ENCODE assay signal across 16 cellular contexts in the genomic region with DNA sequence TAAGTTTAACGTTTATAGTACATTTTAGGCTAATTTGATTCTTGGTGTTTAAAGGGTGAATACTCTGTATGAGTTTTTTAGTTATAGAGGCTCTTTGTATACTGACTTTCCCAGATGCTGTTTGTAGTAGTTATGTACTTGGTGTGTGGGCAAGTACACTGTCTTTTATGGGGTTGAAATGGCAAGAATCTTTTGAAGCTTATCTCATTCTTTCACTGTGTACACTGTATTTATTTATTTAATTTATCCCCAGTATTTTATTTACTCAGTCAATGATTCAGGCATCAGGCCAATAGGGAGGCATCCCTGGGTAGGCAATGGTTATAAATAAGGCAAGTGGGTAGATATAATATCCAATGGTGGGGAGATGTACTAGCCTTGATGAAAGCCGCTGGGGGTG.
"Had no signal": no experiment of that assay in that cellular context is flagged by ENCODE, and none has a peak within 500 bp of the region (broad histone marks: within the 10 kb centered on the region; RNA-seq: fewer than 3 reads in every experiment).

No MANE protein-coding gene starts in this region.

- H3K27ac ChIP-seq: hepatocyte, neutrophil, psoas muscle, right lobe of liver, suprapubic skin, thyroid gland had no signal

- DNase-seq: effector CD8-positive, alpha-beta T cell; foreskin melanocyte; head of caudate nucleus; kidney; naive thymus-derived CD8-positive, alpha-beta T cell; psoas muscle; retina; right lobe of liver; stimulated activated CD4-positive, alpha-beta T cell treated with anti-CD3 and anti-CD28 coated beads, Interleukin-4, amount 100 ng/mL, for 1 hour; stimulated activated CD8-positive, alpha-beta memory T cell treated with anti-CD3 and anti-CD28 coated beads, Interleukin-4, amount 100 ng/mL, for 48 hours; stimulated activated naive CD8-positive, alpha-beta T cell treated with anti-CD3 and anti-CD28 coated beads, Interleukin-15, Interleukin-2, amounts not matched to agents 100 U/mL and 50 U/mL, for 24 hours; thyroid gland had no signal

- ATAC-seq: naive thymus-derived CD8-positive, alpha-beta T cell; psoas muscle; right lobe of liver; stimulated activated effector memory CD8-positive, alpha-beta T cell treated with anti-CD3 and anti-CD28 coated beads, Interleukin-12 subunit alpha, Interleukin-12 subunit beta, amount 100 ng/mL, for 72 hours; stimulated activated naive CD8-positive, alpha-beta T cell treated with anti-CD3 and anti-CD28 coated beads, Interleukin-15, Interleukin-2, amounts not matched to agents 100 U/mL and 50 U/mL, for 24 hours had no signal

- H2AFZ ChIP-seq: hepatocyte had no signal

- H3K4me1 ChIP-seq: psoas muscle, right lobe of liver, suprapubic skin, thyroid gland had no signal

- H3K4me2 ChIP-seq: hepatocyte had no signal

- H3K27me3 ChIP-seq: hepatocyte, neutrophil, right lobe of liver, suprapubic skin, thyroid gland had no signal

- H3K9me3 ChIP-seq: neutrophil, psoas muscle, right lobe of liver, thyroid gland had no signal

- H3K4me3 ChIP-seq: hepatocyte, psoas muscle, right lobe of liver, suprapubic skin, thyroid gland had no signal

- H3K36me3 ChIP-seq: neutrophil, right lobe of liver, suprapubic skin, thyroid gland had no signal
